Comparison of ENCODE assay signal across 29 cellular contexts in genomic region chr20:32553618-32554017, GRCh38. TPM values are rescaled to one million over a fixed set of nuclear protein-coding genes. Genes with fewer than 3 reads are reported as not detected.
DNase-seq lines count a peak whose midpoint lies in the region; TF ChIP-seq lines count a peak whose summit lies in the region.
"Had no signal": no experiment of that assay in that cellular context is flagged by ENCODE, and none has a peak within 500 bp of the region (broad histone marks: within the 10 kb centered on the region; RNA-seq: fewer than 3 reads in every experiment).

No MANE protein-coding gene starts in this region.

- H3K79me1 ChIP-seq in neuronal stem cell (ENCODE audit: low read depth, low read length), result no peaks in the 10 kb centered on the region

- no peak overlapping the region for H2BK120ac ChIP-seq in neuronal stem cell (ENCODE audit: low read depth, low read length)

- H4K91ac ChIP-seq in neuronal stem cell (ENCODE audit: low read depth, low read length, poor library complexity), result no peak overlapping the region

- H3K27ac ChIP-seq in neuronal stem cell (replicated peaks; ENCODE audit: low read length), result no peak overlapping the region
- H3K27ac ChIP-seq: prostate gland, thyroid gland had no signal

- WGBS in neuronal stem cell (ENCODE audit: extremely low coverage in 2 of 2, insufficient read length in 2 of 2, insufficient replicate concordance in 1 of 2), 2 donors, result no CpG with 5 or more reads among the region's 4 CpGs

- H3K9me2 ChIP-seq in Loucy (replicated peaks; ENCODE audit: low read depth, low read length), result no peaks in the 10 kb centered on the region

- H3K27ac Mint-ChIP-seq in activated T-cell treated with anti-CD3 and anti-CD28 coated beads, Interleukin-2, amount 50 U/mL, for 24 hours, result peak overlapping the region; percentile 87
- H3K27ac Mint-ChIP-seq in dendritic cell treated with granulocyte-macrophage colony-stimulating factor and Interleukin-4, amounts not matched to agents 40 ng/mL and 50 ng/mL, for 4 days, result peak overlapping the region; percentile 18
- peak overlapping the region; percentile 75 for H3K27ac Mint-ChIP-seq in stimulated activated naive CD8-positive, alpha-beta T cell treated with anti-CD3 and anti-CD28 coated beads, Interleukin-15, Interleukin-2, amounts not matched to agents 100 ng/mL and 50 ng/mL, for 24 hours
- H3K27ac Mint-ChIP-seq: activated B cell treated with CpG ODN at 0.5 μM for 24 hours had no signal

- H3K27me3 Mint-ChIP-seq in activated T-cell treated with anti-CD3 and anti-CD28 coated beads, Interleukin-2, amount 50 U/mL, for 24 hours, result no peaks in the 10 kb centered on the region
- no peaks in the 10 kb centered on the region for H3K27me3 Mint-ChIP-seq in dendritic cell treated with granulocyte-macrophage colony-stimulating factor and Interleukin-4, amounts not matched to agents 40 ng/mL and 50 ng/mL, for 4 days
- H3K27me3 Mint-ChIP-seq in stimulated activated naive CD8-positive, alpha-beta T cell treated with anti-CD3 and anti-CD28 coated beads, Interleukin-15, Interleukin-2, amounts not matched to agents 100 ng/mL and 50 ng/mL, for 24 hours, result no peaks in the 10 kb centered on the region

- peak overlapping the region; percentile 28 for H3K9ac ChIP-seq in Loucy (ENCODE audit: low read depth, low read length, poor library complexity, severe bottlenecking)
- no peak overlapping the region for H3K9ac ChIP-seq in neuronal stem cell (ENCODE audit: low read depth, low read length, poor library complexity)

- H3K36me3 Mint-ChIP-seq in activated T-cell treated with anti-CD3 and anti-CD28 coated beads, Interleukin-2, amount 50 U/mL, for 24 hours (ENCODE audit: low read depth), result peaks cover 2% of the 10 kb centered on the region
- H3K36me3 Mint-ChIP-seq in dendritic cell treated with granulocyte-macrophage colony-stimulating factor and Interleukin-4, amounts not matched to agents 40 ng/mL and 50 ng/mL, for 4 days (ENCODE audit: low read depth), result peaks cover 11% of the 10 kb centered on the region
- H3K36me3 Mint-ChIP-seq in stimulated activated naive CD8-positive, alpha-beta T cell treated with anti-CD3 and anti-CD28 coated beads, Interleukin-15, Interleukin-2, amounts not matched to agents 100 ng/mL and 50 ng/mL, for 24 hours (ENCODE audit: low read depth), result peaks cover 4% of the 10 kb centered on the region

- no peak overlapping the region for H2BK15ac ChIP-seq in neuronal stem cell (ENCODE audit: low read length)

- H3K23ac ChIP-seq in neuronal stem cell (ENCODE audit: low read depth, low read length, poor library complexity), result no peak overlapping the region

- intact Hi-C loops in dendritic cell treated with granulocyte-macrophage colony-stimulating factor and Interleukin-4, amounts not matched to agents 40 ng/mL and 50 ng/mL, for 4 days (cut with micrococcal nuclease), result no loop called here

- peaks cover 20% of the 10 kb centered on the region; the same call in 1 of the 2 replicates for H3K36me3 ChIP-seq in Loucy (ENCODE audit: insufficient read depth, low read length)
- H3K36me3 ChIP-seq in neuronal stem cell (replicated peaks in 1 of 2; ENCODE audit: control insufficient read depth in 2 of 2, insufficient read depth in 2 of 2, low read length in 2 of 2), result no peaks in the 10 kb centered on the region
- H3K36me3 ChIP-seq: BE2C, prostate gland, thyroid gland had no signal

- H3K18ac ChIP-seq in neuronal stem cell (ENCODE audit: low read length), result no peak overlapping the region

- H3K79me2 ChIP-seq in Loucy (ENCODE audit: insufficient read depth, low read length), result peaks cover 91% of the 10 kb centered on the region

- H3K27me3 ChIP-seq in Loucy (ENCODE audit: insufficient read depth, low read length, poor library complexity, severe bottlenecking) (no peaks in the 10 kb centered on the region), neuronal stem cell (ENCODE audit: control insufficient read depth in 3 of 3, insufficient read depth in 3 of 3, low read depth in 1 of 3, low read length in 3 of 3) (no peaks in the 10 kb centered on the region)
- H3K27me3 ChIP-seq: BE2C, thyroid gland had no signal

- H3K4me2 ChIP-seq in Loucy (ENCODE audit: low read depth, low read length, poor library complexity, severe bottlenecking), result no peak overlapping the region
- H3K4me2 ChIP-seq in neuronal stem cell (ENCODE audit: insufficient read depth, low read length, poor library complexity, severe bottlenecking), result no peak overlapping the region

- H3K4me1 Mint-ChIP-seq in activated T-cell treated with anti-CD3 and anti-CD28 coated beads, Interleukin-2, amount 50 U/mL, for 24 hours (ENCODE audit: low read depth), result peaks cover 67% of the 10 kb centered on the region
- peaks cover 32% of the 10 kb centered on the region for H3K4me1 Mint-ChIP-seq in dendritic cell treated with granulocyte-macrophage colony-stimulating factor and Interleukin-4, amounts not matched to agents 40 ng/mL and 50 ng/mL, for 4 days (ENCODE audit: low read depth)
- H3K4me1 Mint-ChIP-seq in stimulated activated naive CD8-positive, alpha-beta T cell treated with anti-CD3 and anti-CD28 coated beads, Interleukin-15, Interleukin-2, amounts not matched to agents 100 ng/mL and 50 ng/mL, for 24 hours (ENCODE audit: low read depth), result peaks cover 54% of the 10 kb centered on the region

- no peak for DNase-seq in activated T-cell treated with anti-CD3 and anti-CD28 coated beads, Interleukin-2, amount 50 U/mL, for 24 hours
- no peak for DNase-seq in activated T-cell treated with anti-CD3 and anti-CD28 coated beads, Interleukin-2, amount 50 U/mL, for 1 hour
- no peak for DNase-seq in retina
- no peak for DNase-seq in kidney tubule cell (ENCODE audit: low spot score)
- no peak for DNase-seq in neuronal stem cell (ENCODE audit: low spot score)
- DNase-seq: activated B cell treated with CpG ODN at 0.5 μM for 24 hours; activated CD8-positive, alpha-beta memory T cell treated with anti-CD3 and anti-CD28 coated beads for 24 hours; activated T-cell treated with anti-CD3 and anti-CD28 coated beads, Interleukin-2, amount 50 U/mL, for 4 hours; BE2C; Calu3; central memory CD4-positive, alpha-beta T cell; dermis blood vessel endothelial cell; DND-41; HCEC 1CT; left cardiac atrium; mammary epithelial cell; NCI-H1105 treated with DMSO at 0.1 percent for 48 hours; NCI-H1930; NCI-H2227 treated with DMSO at 0.1 percent for 48 hours; NCI-H69; nucleus accumbens; stimulated activated CD4-positive, alpha-beta T cell treated with anti-CD3 and anti-CD28 coated beads, Interleukin-4, amount 100 ng/mL, for 4 hours; stimulated activated naive CD4-positive, alpha-beta T cell; SW 1271; thyroid gland had no signal

- H3K9me3 ChIP-seq in Loucy (ENCODE audit: insufficient read depth, low read depth, low read length), result no peaks in the 10 kb centered on the region
- peaks cover 0 to 5% of the 10 kb centered on the region in 2 donors for H3K9me3 ChIP-seq in neuronal stem cell (replicated peaks in 1 of 2; ENCODE audit: control insufficient read depth in 2 of 2, insufficient read depth in 1 of 2, low read depth in 1 of 2, low read length in 2 of 2)
- H3K9me3 ChIP-seq: BE2C, prostate gland, thyroid gland had no signal

- H3K4ac ChIP-seq in neuronal stem cell (ENCODE audit: low read length), result no peak overlapping the region

- no peak overlapping the region for H3K4me3 Mint-ChIP-seq in activated T-cell treated with anti-CD3 and anti-CD28 coated beads, Interleukin-2, amount 50 U/mL, for 24 hours
- H3K4me3 Mint-ChIP-seq in dendritic cell treated with granulocyte-macrophage colony-stimulating factor and Interleukin-4, amounts not matched to agents 40 ng/mL and 50 ng/mL, for 4 days, result no peak overlapping the region
- peak overlapping the region; percentile 14 for H3K4me3 Mint-ChIP-seq in stimulated activated naive CD8-positive, alpha-beta T cell treated with anti-CD3 and anti-CD28 coated beads, Interleukin-15, Interleukin-2, amounts not matched to agents 100 ng/mL and 50 ng/mL, for 24 hours
- H3K4me3 Mint-ChIP-seq: activated B cell treated with CpG ODN at 0.5 μM for 24 hours; activated T-cell treated with anti-CD3 and anti-CD28 coated beads, Interleukin-2, amount 50 U/mL, for 4 hours had no signal

- no peak overlapping the region for H3K4me3 ChIP-seq in Loucy (ENCODE audit: low read length, poor library complexity, severe bottlenecking)
- H3K4me3 ChIP-seq in neuronal stem cell (ENCODE audit: low read length in 2 of 2), result no peak overlapping the region
- H3K4me3 ChIP-seq: prostate gland, thyroid gland had no signal

- no peak overlapping the region for H3K14ac ChIP-seq in neuronal stem cell (ENCODE audit: low read length)

- H2BK5ac ChIP-seq in neuronal stem cell (ENCODE audit: low read length), result no peak overlapping the region

- H2AK5ac ChIP-seq in neuronal stem cell (ENCODE audit: low read depth, low read length), result no peak overlapping the region

- TF ChIP-seq CTCF in Loucy (conservative IDR thresholded peaks at IDR 0.05; ENCODE audit: low read length), result no peak

- H3F3A ChIP-seq in Loucy (ENCODE audit: low read depth), result no peaks in the 10 kb centered on the region

- H3K9me3 Mint-ChIP-seq in activated T-cell treated with anti-CD3 and anti-CD28 coated beads, Interleukin-2, amount 50 U/mL, for 24 hours, result no peaks in the 10 kb centered on the region
- H3K9me3 Mint-ChIP-seq in dendritic cell treated with granulocyte-macrophage colony-stimulating factor and Interleukin-4, amounts not matched to agents 40 ng/mL and 50 ng/mL, for 4 days, result no peaks in the 10 kb centered on the region
- no peaks in the 10 kb centered on the region for H3K9me3 Mint-ChIP-seq in stimulated activated naive CD8-positive, alpha-beta T cell treated with anti-CD3 and anti-CD28 coated beads, Interleukin-15, Interleukin-2, amounts not matched to agents 100 ng/mL and 50 ng/mL, for 24 hours
- H3K9me3 Mint-ChIP-seq: activated B cell treated with CpG ODN at 0.5 μM for 24 hours; activated T-cell treated with anti-CD3 and anti-CD28 coated beads, Interleukin-2, amount 50 U/mL, for 4 hours had no signal

- H4K20me1 ChIP-seq in Loucy (ENCODE audit: insufficient read depth, low read length, poor library complexity, severe bottlenecking), result peaks cover 33% of the 10 kb centered on the region

- H2AFZ ChIP-seq in Loucy (ENCODE audit: low read length) (no peak overlapping the region), neuronal stem cell (ENCODE audit: low read length) (no peak overlapping the region)

- H4K8ac ChIP-seq in neuronal stem cell (ENCODE audit: low read depth, low read length), result no peak overlapping the region

- H3K4me1 ChIP-seq in Loucy (ENCODE audit: insufficient read depth, low read length, poor library complexity, severe bottlenecking) (peaks cover 24% of the 10 kb centered on the region), neuronal stem cell (ENCODE audit: control insufficient read depth in 2 of 2, insufficient read depth in 1 of 2, low read depth in 1 of 2, low read length in 2 of 2) (peaks cover 6 to 9% of the 10 kb centered on the region in 2 donors)
- H3K4me1 ChIP-seq: prostate gland, thyroid gland had no signal

- no peak overlapping the region for H2BK12ac ChIP-seq in neuronal stem cell (ENCODE audit: low read length)

RNA-seq across cellular contexts. Expression of gene NOL4L, which starts 31.5 kb away (rescaled TPM):
- 27.2 TPM for polyA plus RNA-seq in neuronal stem cell (2013, experiment 1 of 2)
- 27.3 TPM for polyA plus RNA-seq in neuronal stem cell (2013, experiment 2 of 2)

Comparison
In these comparisons a context has a peak if more than half of its experiments do, and no peak if none do; other contexts are left out.
1. H3K27ac Mint-ChIP-seq: peak in every context shown above with its lines; median percentile 87 in activated T-cell treated with anti-CD3 and anti-CD28 coated beads, Interleukin-2, amount 50 U/mL, for 24 hours; 75 in stimulated activated naive CD8-positive, alpha-beta T cell treated with anti-CD3 and anti-CD28 coated beads, Interleukin-15, Interleukin-2, amounts not matched to agents 100 ng/mL and 50 ng/mL, for 24 hours; 18 in dendritic cell treated with granulocyte-macrophage colony-stimulating factor and Interleukin-4, amounts not matched to agents 40 ng/mL and 50 ng/mL, for 4 days.